In the genomic region with DNA sequence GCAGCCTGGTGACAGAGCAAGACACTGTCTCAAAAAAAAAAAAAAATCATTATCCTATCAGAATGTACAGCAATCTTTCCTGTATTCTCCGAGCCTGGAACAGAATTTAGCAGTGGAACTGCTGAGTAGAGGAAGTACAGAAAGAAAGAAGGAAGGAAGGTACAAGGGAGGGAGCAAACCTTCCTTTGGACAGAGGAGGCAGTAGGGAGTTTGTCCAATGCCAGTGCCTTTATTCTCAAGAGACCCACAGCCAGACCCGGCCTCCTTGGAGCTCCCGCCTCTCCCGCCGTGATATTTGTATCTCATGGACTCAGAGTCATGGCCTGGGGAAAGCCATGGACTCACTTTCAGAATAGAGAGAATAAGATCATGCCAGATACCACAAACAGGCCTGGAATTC, we compare ENCODE assay signal across 14 cellular contexts. TPM values are rescaled to one million over a fixed set of nuclear protein-coding genes. Genes with fewer than 3 reads are reported as not detected.
"Had no signal": no experiment of that assay in that cellular context is flagged by ENCODE, and none has a peak within 500 bp of the region (broad histone marks: within the 10 kb centered on the region; RNA-seq: fewer than 3 reads in every experiment).

No MANE protein-coding gene starts in this region.

- H3K36me3 Mint-ChIP-seq: activated naive CD8-positive, alpha-beta T cell; naive B cell; stimulated activated effector memory CD8-positive, alpha-beta T cell treated with anti-CD3 and anti-CD28 coated beads, Interleukin-12 subunit alpha, Interleukin-12 subunit beta, amount 100 ng/mL, for 72 hours had no signal

- H3K4me1 ChIP-seq: thyroid gland, vagina had no signal

- H3K9me3 ChIP-seq: thyroid gland, vagina had no signal

- H3K27ac ChIP-seq: thyroid gland, vagina, WERI-Rb-1 had no signal

- DNase-seq: activated CD4-positive, alpha-beta T cell treated with anti-CD3 and anti-CD28 coated beads for 4 hours; activated CD8-positive, alpha-beta T cell treated with anti-CD3 and anti-CD28 coated beads for 36 hours; activated gamma-delta T cell treated with Interleukin-2 at 50 U/mL for 16 hours; activated T-cell treated with anti-CD3 and anti-CD28 coated beads, Interleukin-2, amount 50 U/mL, for 72 hours; amniotic stem cell; caudate nucleus; naive B cell; posterior cingulate gyrus; thyroid gland; WERI-Rb-1 had no signal

- H3K4me3 ChIP-seq: thyroid gland, vagina had no signal

- H3K4me3 Mint-ChIP-seq: activated CD8-positive, alpha-beta T cell treated with anti-CD3 and anti-CD28 coated beads for 36 hours; activated naive CD8-positive, alpha-beta T cell; activated T-cell treated with anti-CD3 and anti-CD28 coated beads, Interleukin-2, amount 50 U/mL, for 72 hours; naive B cell; stimulated activated effector memory CD8-positive, alpha-beta T cell treated with anti-CD3 and anti-CD28 coated beads, Interleukin-12 subunit alpha, Interleukin-12 subunit beta, amount 100 ng/mL, for 72 hours had no signal

- H3K4me1 Mint-ChIP-seq: naive B cell; stimulated activated effector memory CD8-positive, alpha-beta T cell treated with anti-CD3 and anti-CD28 coated beads, Interleukin-12 subunit alpha, Interleukin-12 subunit beta, amount 100 ng/mL, for 72 hours had no signal

- H3K27ac Mint-ChIP-seq: activated CD8-positive, alpha-beta T cell treated with anti-CD3 and anti-CD28 coated beads for 36 hours; activated naive CD8-positive, alpha-beta T cell; activated T-cell treated with anti-CD3 and anti-CD28 coated beads, Interleukin-2, amount 50 U/mL, for 72 hours; stimulated activated effector memory CD8-positive, alpha-beta T cell treated with anti-CD3 and anti-CD28 coated beads, Interleukin-12 subunit alpha, Interleukin-12 subunit beta, amount 100 ng/mL, for 72 hours had no signal

- H3K27me3 ChIP-seq: thyroid gland, vagina had no signal

- ATAC-seq: activated CD8-positive, alpha-beta T cell treated with anti-CD3 and anti-CD28 coated beads for 36 hours; activated T-cell treated with anti-CD3 and anti-CD28 coated beads, Interleukin-2, amount 50 U/mL, for 72 hours; stimulated activated effector memory CD8-positive, alpha-beta T cell treated with anti-CD3 and anti-CD28 coated beads, Interleukin-12 subunit alpha, Interleukin-12 subunit beta, amount 100 ng/mL, for 72 hours had no signal

- H3K9me3 Mint-ChIP-seq: activated CD8-positive, alpha-beta T cell treated with anti-CD3 and anti-CD28 coated beads for 36 hours; activated T-cell treated with anti-CD3 and anti-CD28 coated beads, Interleukin-2, amount 50 U/mL, for 72 hours; stimulated activated effector memory CD8-positive, alpha-beta T cell treated with anti-CD3 and anti-CD28 coated beads, Interleukin-12 subunit alpha, Interleukin-12 subunit beta, amount 100 ng/mL, for 72 hours had no signal

- H3K36me3 ChIP-seq: thyroid gland, vagina, WERI-Rb-1 had no signal

RNA-seq across cellular contexts. Expression of a gene that starts 37.7 kb away (rescaled TPM):
- total RNA-seq: activated CD8-positive, alpha-beta T cell treated with anti-CD3 and anti-CD28 coated beads for 36 hours; activated T-cell treated with anti-CD3 and anti-CD28 coated beads, Interleukin-2, amount 50 U/mL, for 72 hours; mononuclear cell had no signal
